8 cellular contexts compared by ENCODE assay signal in the genomic region with DNA sequence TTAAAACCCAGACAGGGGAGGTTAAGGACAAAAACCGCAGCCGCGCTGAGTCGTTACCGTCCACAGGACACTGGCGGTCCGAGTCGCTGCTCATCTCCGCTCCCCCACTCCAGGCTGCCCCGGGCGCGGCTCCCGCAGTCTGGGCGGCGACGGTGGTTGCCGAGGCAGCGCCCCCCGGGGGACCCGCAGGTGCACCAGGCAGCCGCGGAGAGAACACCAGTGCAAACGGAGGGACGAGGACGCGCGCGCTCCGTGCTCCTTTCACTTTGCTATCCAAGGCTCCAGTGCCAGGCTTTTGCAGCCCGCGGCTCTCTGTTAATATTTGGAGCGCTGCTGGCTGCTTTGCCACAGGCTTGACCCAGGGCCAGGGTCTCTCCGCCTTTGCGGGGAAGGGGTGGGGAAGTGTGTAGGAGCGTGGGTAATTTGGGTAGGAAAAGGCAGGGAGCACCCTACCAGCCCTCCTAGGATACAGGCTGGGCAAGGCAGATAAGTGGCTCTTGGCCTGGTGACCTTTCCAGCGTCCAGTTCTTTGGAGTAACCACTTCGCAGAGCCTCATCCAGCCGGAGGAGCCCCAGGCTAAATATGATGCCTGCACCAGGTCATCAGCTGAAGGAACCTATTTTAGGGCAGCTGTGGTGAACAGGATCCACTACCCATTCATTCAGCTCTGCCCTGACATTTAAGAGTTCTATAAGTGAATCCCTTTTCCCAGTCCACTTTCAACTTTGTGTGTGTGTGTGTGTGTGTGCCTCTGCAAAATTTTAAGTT. TPM values are rescaled to one million over a fixed set of nuclear protein-coding genes. Genes with fewer than 3 reads are reported as not detected.
DNase-seq lines count a peak whose midpoint lies in the region; ATAC-seq and TF ChIP-seq lines count a peak whose summit lies in the region.

A gene with protein sequence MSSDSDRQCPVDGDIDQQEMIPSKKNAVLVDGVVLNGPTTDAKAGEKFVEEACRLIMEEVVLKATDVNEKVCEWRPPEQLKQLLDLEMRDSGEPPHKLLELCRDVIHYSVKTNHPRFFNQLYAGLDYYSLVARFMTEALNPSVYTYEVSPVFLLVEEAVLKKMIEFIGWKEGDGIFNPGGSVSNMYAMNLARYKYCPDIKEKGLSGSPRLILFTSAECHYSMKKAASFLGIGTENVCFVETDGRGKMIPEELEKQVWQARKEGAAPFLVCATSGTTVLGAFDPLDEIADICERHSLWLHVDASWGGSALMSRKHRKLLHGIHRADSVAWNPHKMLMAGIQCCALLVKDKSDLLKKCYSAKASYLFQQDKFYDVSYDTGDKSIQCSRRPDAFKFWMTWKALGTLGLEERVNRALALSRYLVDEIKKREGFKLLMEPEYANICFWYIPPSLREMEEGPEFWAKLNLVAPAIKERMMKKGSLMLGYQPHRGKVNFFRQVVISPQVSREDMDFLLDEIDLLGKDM (minus strand): TSS at position 141 of the 769 bp plus-strand sequence. CDS start 47 bp downstream, at position 94.

- no peaks in the 10 kb centered on the region for H3K36me3 ChIP-seq in transverse colon

- H3K4me3 ChIP-seq in mononuclear cell (ENCODE audit: low read length) = peak within 1 kb of the TSS; percentile 15
- peak within 1 kb of the TSS; percentile 9 to 59 (median 40) for H3K4me3 ChIP-seq in transverse colon

- in situ Hi-C loops in transverse colon (cut with MboI; ENCODE audit: low pct_ligation_motif_present in 1 of 4, low pct_unique_long_range_greater_than_20kb in 1 of 4, low sequenced_read_pairs in 3 of 4) = no loop called here

- peaks cover 36 to 45% of the 10 kb centered on the region in 2 donors for H3K27me3 Mint-ChIP-seq in effector memory CD8-positive, alpha-beta T cell

- no peaks in the 10 kb centered on the region for H3K9me3 ChIP-seq in mononuclear cell (ENCODE audit: low read depth, low read length)
- H3K9me3 ChIP-seq in transverse colon = no peaks in the 10 kb centered on the region

- H3K4me1 Mint-ChIP-seq in effector memory CD8-positive, alpha-beta T cell (ENCODE audit: low read depth in 2 of 2) = peaks cover 9 to 12% of the 10 kb centered on the region in 2 donors

- no peaks in the 10 kb centered on the region for H3K9me3 Mint-ChIP-seq in effector memory CD8-positive, alpha-beta T cell

- intact Hi-C loops in transverse colon (cut with DNase I; ENCODE audit: low total_unique reads) = no loop called here

- no peak within 1 kb of the TSS for H3K27ac ChIP-seq in transverse colon

- peak within 1 kb of the TSS; percentile 22 to 46 for H3K4me3 Mint-ChIP-seq in effector memory CD8-positive, alpha-beta T cell

- 5% methylated on average over 38 of the region's 38 CpGs; no CpG with 5 or more reads in 1 of the 2 donors for WGBS in transverse colon (ENCODE audit: low coverage in 1 of 2), 2 donors

- ATAC-seq in effector memory CD8-positive, alpha-beta T cell (replicated peaks) = no peak
- no peak for ATAC-seq in GM19035 (IDR thresholded peaks at IDR 0.05; ENCODE audit: unreplicated experiment)
- no peak for ATAC-seq in HG03159 (IDR thresholded peaks at IDR 0.05; ENCODE audit: unreplicated experiment)

- DNase-seq in NCI-H2107 (lab: John Stamatoyannopoulos, UW) = peak; percentile 33
- DNase-seq in NCI-H2107 treated with DMSO at 0.1 percent for 48 hours (lab: John Stamatoyannopoulos, UW; ENCODE audit: unreplicated experiment) = no peak
- peak; percentile 54 for DNase-seq in SW480 (ENCODE audit: low spot score)
- DNase-seq in effector memory CD8-positive, alpha-beta T cell = no peak
- no peak for DNase-seq in transverse colon

- TF ChIP-seq CTCF in transverse colon (IDR thresholded peaks at IDR 0.05) = no peak

- no peak for TF ChIP-seq EP300 in transverse colon (IDR thresholded peaks at IDR 0.05; ENCODE audit: low read depth)

- peaks cover 3% of the 10 kb centered on the region for H3K36me3 Mint-ChIP-seq in effector memory CD8-positive, alpha-beta T cell (ENCODE audit: insufficient read depth)

- H3K4me1 ChIP-seq in mononuclear cell (ENCODE audit: insufficient read depth, low read length) (peaks cover 9% of the 10 kb centered on the region), transverse colon (peaks cover 0 to 10% (median 1%) of the 10 kb centered on the region in 4 donors)

- no peak within 1 kb of the TSS for H3K27ac Mint-ChIP-seq in effector memory CD8-positive, alpha-beta T cell

- H3K27me3 ChIP-seq in mononuclear cell (ENCODE audit: insufficient read depth, low read length) (peaks cover 37% of the 10 kb centered on the region), transverse colon (peaks cover 53% of the 10 kb centered on the region)

- no peak for TF ChIP-seq POLR2A in transverse colon (IDR thresholded peaks at IDR 0.05)

RNA-seq across cellular contexts. Expression of the gene that starts here (rescaled TPM):
- total RNA-seq in mononuclear cell (0.94 TPM), transverse colon (not detected)

Comparison
In these comparisons a context has a peak if more than half of its experiments do, and no peak if none do; other contexts are left out.
1. DNase-seq: peak in NCI-H2107 (single experiment) and SW480 (single experiment); none in NCI-H2107 treated with DMSO at 0.1 percent for 48 hours (single experiment), effector memory CD8-positive, alpha-beta T cell (0 of 3) and transverse colon (single experiment).